Comparison of ENCODE assay signal across 31 cellular contexts in the genomic region with DNA sequence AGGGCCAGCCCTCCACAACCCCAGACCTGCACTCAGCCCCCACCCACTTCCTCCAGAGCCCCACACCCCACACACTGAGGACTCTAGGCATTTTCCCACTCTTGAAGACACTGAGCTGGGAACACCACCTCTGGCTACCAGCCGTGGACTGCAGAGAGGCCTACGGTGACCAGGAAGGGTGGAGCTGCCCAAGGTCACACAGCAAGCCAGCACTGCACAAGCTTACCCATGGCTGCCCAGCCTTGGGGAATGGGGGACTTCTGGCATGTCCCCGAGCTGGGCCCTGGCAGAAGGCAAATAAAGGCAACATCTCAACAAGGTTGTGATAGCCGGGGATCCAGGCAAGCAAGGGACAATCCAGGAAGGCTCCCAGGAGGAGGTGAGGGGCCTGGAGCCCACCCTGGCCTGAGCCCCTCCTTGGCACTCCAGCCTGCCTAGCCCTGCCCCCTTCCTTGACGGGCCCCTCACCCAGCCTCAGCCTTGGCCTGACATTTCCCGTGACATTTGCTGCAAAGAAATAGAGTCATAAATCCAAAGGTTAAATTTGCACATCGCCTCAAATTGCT. TPM values are rescaled to one million over a fixed set of nuclear protein-coding genes. Genes with fewer than 3 reads are reported as not detected.
"Had no signal": no experiment of that assay in that cellular context is flagged by ENCODE, and none has a peak within 500 bp of the region (broad histone marks: within the 10 kb centered on the region; RNA-seq: fewer than 3 reads in every experiment).

No MANE protein-coding gene starts in this region.

- H3K36me3 ChIP-seq: MG63, WERI-Rb-1 had no signal

- H3K27ac ChIP-seq: PC-9, RWPE1, WERI-Rb-1 had no signal

- H3K4me3 ChIP-seq: MG63, PC-9 had no signal

- H3K9me3 ChIP-seq: MG63 had no signal

- H3K27me3 ChIP-seq: MG63 had no signal

- DNase-seq: activated CD4-positive, alpha-beta memory T cell treated with anti-CD3 and anti-CD28 coated beads, Interleukin-2, amount 10 ng/mL, durations not matched to agents 7 days and 5 days; activated CD4-positive, alpha-beta T cell treated with anti-CD3 and anti-CD28 coated beads for 1 hour; activated CD4-positive, alpha-beta T cell treated with anti-CD3 and anti-CD28 coated beads for 48 hours; activated CD4-positive, CD25-positive, alpha-beta regulatory T cell; activated CD8-positive, alpha-beta memory T cell treated with anti-CD3 and anti-CD28 coated beads for 24 hours; activated CD8-positive, alpha-beta memory T cell treated with anti-CD3 and anti-CD28 coated beads, Interleukin-2, amount 10 ng/mL, durations not matched to agents 7 days and 5 days; activated CD8-positive, alpha-beta memory T cell treated with anti-CD3 and anti-CD28 coated beads, Interleukin-2, amount 50 U/mL, for 48 hours; activated effector memory CD4-positive, alpha-beta T cell treated with Interleukin-2 at 50 U/mL for 16 hours; activated naive CD4-positive, alpha-beta T cell treated with anti-CD3 and anti-CD28 coated beads, Interleukin-2, amount 10 ng/mL, durations not matched to agents 7 days and 5 days; activated naive CD8-positive, alpha-beta T cell treated with anti-CD3 and anti-CD28 coated beads, Interleukin-2, amount 50 U/mL, for 24 hours; activated T-cell treated with anti-CD3 and anti-CD28 coated beads, Interleukin-2, amount 50 U/mL, for 48 hours; aorta; Kasumi-1; MG63; NCI-H1048; NCI-H1105 treated with DMSO at 0.1 percent for 48 hours; NCI-H1436 treated with DMSO at 0.1 percent for 48 hours; NCI-H1694 treated with DMSO at 0.1 percent for 48 hours; NCI-H2029; NCI-H2107; NCI-H2171; NCI-H510A; NCI-H526; NCI-H748 treated with DMSO at 0.1 percent for 48 hours; PC-9; SIG-M5; T-cell; T1000; WERI-Rb-1 had no signal

- H3K4me2 ChIP-seq: PC-9 had no signal

RNA-seq across cellular contexts. Expression of gene RTN4R, which starts 5.5 kb away (rescaled TPM):
- total RNA-seq: OCI-LY7 had no signal
